ENCODE assay signal across 8 cellular contexts in genomic region chr1:21344098-21344749, GRCh38. TPM values are rescaled to one million over a fixed set of nuclear protein-coding genes. Genes with fewer than 3 reads are reported as not detected.
DNase-seq lines count a peak whose midpoint lies in the region; ATAC-seq and TF ChIP-seq lines count a peak whose summit lies in the region.

No MANE protein-coding gene starts in this region.

- H3K9me2 ChIP-seq in Loucy (replicated peaks; ENCODE audit: low read depth, low read length), result no peaks in the 10 kb centered on the region

- H3K27me3 ChIP-seq in BLaER1 (peaks cover 11% of the 10 kb centered on the region; the same call in 1 of the 2 replicates), Loucy (ENCODE audit: insufficient read depth, low read length, poor library complexity, severe bottlenecking) (no peaks in the 10 kb centered on the region)
- H3K27me3 ChIP-seq in effector memory CD4-positive, alpha-beta T cell (replicated peaks; ENCODE audit: control insufficient read depth, insufficient read depth, low read length, poor library complexity, severe bottlenecking), result no peaks in the 10 kb centered on the region

- H3K9ac ChIP-seq in BLaER1, result peak overlapping the region; percentile 79
- H3K9ac ChIP-seq in Loucy (ENCODE audit: low read depth, low read length, poor library complexity, severe bottlenecking), result peak overlapping the region; percentile 76

- peak overlapping the region; percentile 91 for H3K4me3 Mint-ChIP-seq in neural crest cell

- H3K36me3 ChIP-seq in BLaER1 (no peaks in the 10 kb centered on the region), Loucy (ENCODE audit: insufficient read depth, low read length) (no peaks in the 10 kb centered on the region)
- H3K36me3 ChIP-seq in effector memory CD4-positive, alpha-beta T cell (ENCODE audit: control insufficient read depth, insufficient read depth, low read length), result no peaks in the 10 kb centered on the region

- H4K20me1 ChIP-seq in BLaER1 (peaks cover 57% of the 10 kb centered on the region), Loucy (ENCODE audit: insufficient read depth, low read length, poor library complexity, severe bottlenecking) (no peaks in the 10 kb centered on the region)

- H3K27ac ChIP-seq in BLaER1, result no peak overlapping the region
- H3K27ac ChIP-seq in effector memory CD4-positive, alpha-beta T cell (ENCODE audit: insufficient read depth, low read length, poor library complexity, severe bottlenecking), result peak overlapping the region; percentile 59

- H3K27ac Mint-ChIP-seq in neural crest cell (ENCODE audit: unreplicated experiment), result no peak overlapping the region

- no peaks in the 10 kb centered on the region for H3K36me3 Mint-ChIP-seq in neural crest cell (ENCODE audit: low read depth)

- H3K4me1 ChIP-seq in BLaER1 (peaks cover 52% of the 10 kb centered on the region), Loucy (ENCODE audit: insufficient read depth, low read length, poor library complexity, severe bottlenecking) (peaks cover 44% of the 10 kb centered on the region)
- peaks cover 27% of the 10 kb centered on the region for H3K4me1 ChIP-seq in effector memory CD4-positive, alpha-beta T cell (ENCODE audit: control insufficient read depth, insufficient read depth, low read length, poor library complexity, severe bottlenecking)

- H3F3A ChIP-seq in Loucy (ENCODE audit: low read depth), result 0 out of 2 replicates have a peak, but pooled peaks cover 4% of the 10 kb centered on the region

- H3K9me3 ChIP-seq in BLaER1 (no peaks in the 10 kb centered on the region), Loucy (ENCODE audit: insufficient read depth, low read depth, low read length) (no peaks in the 10 kb centered on the region)
- no peaks in the 10 kb centered on the region for H3K9me3 ChIP-seq in effector memory CD4-positive, alpha-beta T cell (ENCODE audit: control insufficient read depth, low read length)

- peaks cover 35% of the 10 kb centered on the region for H3K4me1 Mint-ChIP-seq in neural crest cell

- H3K4me3 ChIP-seq in BLaER1 (peak overlapping the region; percentile 80), Loucy (ENCODE audit: low read length, poor library complexity, severe bottlenecking) (peak overlapping the region; percentile 89)
- peak overlapping the region; percentile 80 for H3K4me3 ChIP-seq in effector memory CD4-positive, alpha-beta T cell (ENCODE audit: insufficient read depth, low read depth, low read length, poor library complexity, severe bottlenecking)

- ATAC-seq in GM18511 (IDR thresholded peaks at IDR 0.05; ENCODE audit: unreplicated experiment), result no peak
- no peak for ATAC-seq in HG02852 (IDR thresholded peaks at IDR 0.05; ENCODE audit: unreplicated experiment)
- no peak for ATAC-seq in GM21515 (IDR thresholded peaks at IDR 0.05; ENCODE audit: unreplicated experiment)

- H3K4me2 ChIP-seq in BLaER1 (peak overlapping the region; percentile 98), Loucy (ENCODE audit: low read depth, low read length, poor library complexity, severe bottlenecking) (peak overlapping the region; percentile 90)

- H3K9me3 Mint-ChIP-seq in neural crest cell, result no peaks in the 10 kb centered on the region

- DNase-seq in effector memory CD4-positive, alpha-beta T cell, result no peak
- no peak for DNase-seq in neural crest cell (ENCODE audit: low read depth, low spot score)
- DNase-seq in activated CD4-positive, CD25-positive, alpha-beta regulatory T cell (lab: John Stamatoyannopoulos, UW), result no peak

- H2AFZ ChIP-seq in Loucy (ENCODE audit: low read length), result no peak overlapping the region; the same call in 1 of the 2 replicates

- no peaks in the 10 kb centered on the region; the same call in 1 of the 2 replicates for H3K79me2 ChIP-seq in Loucy (ENCODE audit: insufficient read depth, low read length)

- H3K27me3 Mint-ChIP-seq in neural crest cell (ENCODE audit: low read depth), result peaks cover 3% of the 10 kb centered on the region

- TF ChIP-seq CTCF in Loucy (conservative IDR thresholded peaks at IDR 0.05; ENCODE audit: low read length) (no peak), neural crest cell (conservative IDR thresholded peaks at IDR 0.05) (no peak)

RNA-seq across cellular contexts. Expression of gene ECE1, which starts 54.0 kb away (rescaled TPM):
- 38.3 and 40.3 TPM in 2 replicates for total RNA-seq in neural crest cell
